In the genomic region with DNA sequence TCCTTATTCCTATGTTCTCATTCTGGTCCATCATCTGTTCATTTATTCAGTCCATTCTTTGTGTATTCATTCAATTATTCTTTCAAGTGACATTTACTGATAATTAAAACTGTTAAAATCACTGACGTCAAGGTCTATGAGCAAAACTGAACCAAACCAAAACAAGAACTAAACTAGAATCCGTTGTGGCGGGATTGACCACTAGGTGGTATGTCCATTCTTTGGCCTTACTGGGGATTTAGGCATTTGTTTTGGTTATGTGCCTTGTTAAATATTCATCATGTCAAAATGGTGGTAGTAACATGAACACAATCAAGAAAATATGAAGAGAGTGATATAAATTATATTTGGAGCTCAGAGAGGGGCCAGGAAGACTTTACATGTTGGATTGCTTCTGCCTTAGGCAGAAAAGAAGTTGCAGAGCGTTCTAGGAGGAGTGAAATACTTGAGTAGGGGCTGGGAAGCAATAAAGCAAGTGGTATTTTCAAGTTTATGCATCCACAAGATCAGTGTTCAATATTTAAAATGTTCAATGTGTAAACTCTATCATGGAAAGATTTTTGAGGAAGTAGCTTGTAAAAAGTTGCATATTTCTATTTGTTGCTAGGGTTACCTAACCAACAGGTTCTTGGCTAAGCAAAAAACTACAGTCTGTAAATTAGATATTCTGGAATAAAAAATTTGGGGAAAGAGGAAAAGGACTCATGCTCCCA, we compare ENCODE assay signal across 14 cellular contexts.
DNase-seq lines count a peak whose midpoint lies in the region; ATAC-seq and TF ChIP-seq lines count a peak whose summit lies in the region.
"Had no signal": no experiment of that assay in that cellular context is flagged by ENCODE, and none has a peak within 500 bp of the region (broad histone marks: within the 10 kb centered on the region; RNA-seq: fewer than 3 reads in every experiment).

No MANE protein-coding gene starts in this region.

- no peak overlapping the region for H3K9ac ChIP-seq in fibroblast of lung (ENCODE audit: insufficient read depth, low read length)
- no peak overlapping the region for H3K9ac ChIP-seq in skeletal muscle satellite cell (ENCODE audit: low read depth, low read length)

- no peak overlapping the region for H2AFZ ChIP-seq in fibroblast of lung (ENCODE audit: low read length)

- no peaks in the 10 kb centered on the region for H3K36me3 Mint-ChIP-seq in stimulated activated effector memory CD8-positive, alpha-beta T cell treated with anti-CD3 and anti-CD28 coated beads, Interleukin-12 subunit alpha, Interleukin-12 subunit beta, amount 100 ng/mL, for 72 hours

- H3K9me3 Mint-ChIP-seq in stimulated activated effector memory CD8-positive, alpha-beta T cell treated with anti-CD3 and anti-CD28 coated beads, Interleukin-12 subunit alpha, Interleukin-12 subunit beta, amount 100 ng/mL, for 72 hours = no peaks in the 10 kb centered on the region

- H3K4me1 ChIP-seq in fibroblast of lung (ENCODE audit: control insufficient read depth, extremely low read depth, insufficient read depth, low read length) (no peaks in the 10 kb centered on the region), skeletal muscle satellite cell (ENCODE audit: control insufficient read depth, insufficient read depth, low read length) (peaks cover 53% of the 10 kb centered on the region), stomach (no peaks in the 10 kb centered on the region)

- no peak for TF ChIP-seq POLR2A in stomach (IDR thresholded peaks at IDR 0.05)

- ATAC-seq in stimulated activated effector memory CD8-positive, alpha-beta T cell treated with anti-CD3 and anti-CD28 coated beads, Interleukin-12 subunit alpha, Interleukin-12 subunit beta, amount 100 ng/mL, for 72 hours = no peak

- in situ Hi-C loops in SK-MEL-5 (cut with HindIII; ENCODE audit: low pct_unique_long_range_greater_than_20kb, low sequenced_read_pairs) = no loop called here

- no peak overlapping the region for H3K4me3 Mint-ChIP-seq in stimulated activated effector memory CD8-positive, alpha-beta T cell treated with anti-CD3 and anti-CD28 coated beads, Interleukin-12 subunit alpha, Interleukin-12 subunit beta, amount 100 ng/mL, for 72 hours

- no peaks in the 10 kb centered on the region for H4K20me1 ChIP-seq in fibroblast of lung (ENCODE audit: control insufficient read depth, extremely low read depth, insufficient read depth, low read length)

- intact Hi-C loops in stomach (cut with DNase I; ENCODE audit: low total_unique reads) = no loop called here

- DNase-seq in HFF-Myc (ENCODE audit: extremely low read depth, low read depth) = no peak
- peak; percentile 5 for DNase-seq in SK-MEL-5 (ENCODE audit: low read depth, low spot score)
- peak; percentile 23 to 27 for DNase-seq in fibroblast of lung (ENCODE audit: low read depth in 2 of 2)
- no peak for DNase-seq in stimulated activated effector memory CD8-positive, alpha-beta T cell treated with anti-CD3 and anti-CD28 coated beads, Interleukin-12 subunit alpha, Interleukin-12 subunit beta, amount 100 ng/mL, for 72 hours (ENCODE audit: low spot score in 2 of 2)
- DNase-seq in stomach = no peak
- DNase-seq in mesenteric fat pad (ENCODE audit: low spot score) = no peak
- DNase-seq: activated CD4-positive, alpha-beta T cell treated with anti-CD3 and anti-CD28 coated beads for 4 hours; activated effector memory CD4-positive, alpha-beta T cell treated with anti-CD3 and anti-CD28 coated beads, Interleukin-2, amount 50 U/mL, for 16 hours; cerebellar nuclear complex; foreskin melanocyte; MG63; NCI-H510A; stimulated activated CD4-positive, alpha-beta T cell treated with anti-CD3 and anti-CD28 coated beads, Interleukin-2, amount 100 ng/mL, for 48 hours had no signal

- peaks cover 4% of the 10 kb centered on the region for H3K4me1 Mint-ChIP-seq in stimulated activated effector memory CD8-positive, alpha-beta T cell treated with anti-CD3 and anti-CD28 coated beads, Interleukin-12 subunit alpha, Interleukin-12 subunit beta, amount 100 ng/mL, for 72 hours

- no peak for TF ChIP-seq EP300 in stomach (IDR thresholded peaks at IDR 0.05)

- H3K79me2 ChIP-seq in fibroblast of lung (ENCODE audit: control insufficient read depth, insufficient read depth, low read length) = no peaks in the 10 kb centered on the region

- H3K4me3 ChIP-seq in HFF-Myc (replicated peaks; ENCODE audit: low read depth, low read length) = no peak overlapping the region
- H3K4me3 ChIP-seq in fibroblast of lung (replicated peaks in 1 of 4; ENCODE audit: control extremely low read depth in 1 of 4, insufficient read depth in 1 of 4, low read depth in 3 of 4, low read length in 4 of 4) = no peak overlapping the region
- H3K4me3 ChIP-seq in skeletal muscle satellite cell (ENCODE audit: low read length) = no peak overlapping the region
- no peak overlapping the region for H3K4me3 ChIP-seq in stomach
- H3K4me3 ChIP-seq: MG63 had no signal

- TF ChIP-seq CTCF in HFF-Myc (IDR thresholded peaks at IDR 0.05; ENCODE audit: low read depth, low read length, missing control alignments) = peak; percentile 33
- TF ChIP-seq CTCF in fibroblast of lung (conservative IDR thresholded peaks at IDR 0.05 in 1 of 2, IDR thresholded peaks at IDR 0.05 in 1 of 2; ENCODE audit: low read depth in 1 of 2, low read length in 2 of 2) = peak in 1 of 2 donors; percentile 39
- no peak for TF ChIP-seq CTCF in stomach (IDR thresholded peaks at IDR 0.05)

- no peaks in the 10 kb centered on the region for H3K27me3 ChIP-seq in fibroblast of lung (ENCODE audit: control insufficient read depth, insufficient read depth, low read length)
- no peaks in the 10 kb centered on the region for H3K27me3 ChIP-seq in skeletal muscle satellite cell (ENCODE audit: control insufficient read depth, insufficient read depth, low read length)
- no peaks in the 10 kb centered on the region for H3K27me3 ChIP-seq in stomach
- H3K27me3 ChIP-seq: MG63 had no signal

- WGBS in stomach, 5 donors = 70 to 81% (median 76%) methylated on average over 4 of the region's 4 CpGs

- H3K27ac ChIP-seq in fibroblast of lung (ENCODE audit: insufficient read depth, low read length) (no peak overlapping the region), stomach (no peak overlapping the region)

- H3K27ac Mint-ChIP-seq in stimulated activated effector memory CD8-positive, alpha-beta T cell treated with anti-CD3 and anti-CD28 coated beads, Interleukin-12 subunit alpha, Interleukin-12 subunit beta, amount 100 ng/mL, for 72 hours = no peak overlapping the region

- H3K4me2 ChIP-seq in fibroblast of lung (ENCODE audit: extremely low read depth, insufficient read depth, low read length) (no peak overlapping the region), skeletal muscle satellite cell (ENCODE audit: low read length) (peak overlapping the region; percentile 21)

- no peaks in the 10 kb centered on the region for H3K36me3 ChIP-seq in fibroblast of lung (ENCODE audit: control insufficient read depth, insufficient read depth, low read length)
- H3K36me3 ChIP-seq in skeletal muscle satellite cell (ENCODE audit: insufficient read depth, low read length) = no peaks in the 10 kb centered on the region
- H3K36me3 ChIP-seq in stomach = no peaks in the 10 kb centered on the region
- H3K36me3 ChIP-seq: MG63 had no signal

- H3K9me3 ChIP-seq in fibroblast of lung (ENCODE audit: control insufficient read depth, insufficient read depth, low read depth, low read length) (no peaks in the 10 kb centered on the region), skeletal muscle satellite cell (replicated peaks; ENCODE audit: low read length) (no peaks in the 10 kb centered on the region), stomach (no peaks in the 10 kb centered on the region)
- H3K9me3 ChIP-seq: MG63 had no signal

Comparison
In these comparisons a context has a peak if more than half of its experiments do, and no peak if none do; other contexts are left out.
1. DNase-seq: peak in SK-MEL-5 (single experiment) and fibroblast of lung (2 of 2); none in HFF-Myc (single experiment), stimulated activated effector memory CD8-positive, alpha-beta T cell treated with anti-CD3 and anti-CD28 coated beads, Interleukin-12 subunit alpha, Interleukin-12 subunit beta, amount 100 ng/mL, for 72 hours (0 of 2), stomach (single experiment) and mesenteric fat pad (single experiment).